ENCODE assay signal across 6 cellular contexts in genomic region chr6:31493550-31493874, GRCh38. TPM values are rescaled to one million over a fixed set of nuclear protein-coding genes. Genes with fewer than 3 reads are reported as not detected.
DNase-seq lines count a peak whose midpoint lies in the region; TF ChIP-seq lines count a peak whose summit lies in the region.
"Not testable (repeated sequence)": the region's sequence is repeated elsewhere in the genome, so short reads cannot be mapped to it uniquely, and the experiment has no call there.
"Had no signal": no experiment of that assay in that cellular context is flagged by ENCODE, and none has a peak within 500 bp of the region (broad histone marks: within the 10 kb centered on the region; RNA-seq: fewer than 3 reads in every experiment).

No MANE protein-coding gene starts in this region.

- H3K27me3 ChIP-seq in mammary epithelial cell (ENCODE audit: insufficient read depth, low read length); osteoblast (ENCODE audit: insufficient read depth, low read length): not testable (repeated sequence)
- H3K27me3 ChIP-seq in hepatocyte: peaks cover 37% of the 10 kb centered on the region

- H3K27me3 Mint-ChIP-seq in HFFc6 (ENCODE audit: insufficient read depth): not testable (repeated sequence)

- peaks cover 44% of the 10 kb centered on the region for H3K4me1 Mint-ChIP-seq in HFFc6 (ENCODE audit: low read depth)

- not testable (repeated sequence) for TF ChIP-seq CTCF in HFFc6 (IDR thresholded peaks at IDR 0.05); WI38 (IDR thresholded peaks at IDR 0.05; ENCODE audit: low read depth, low read length); mammary epithelial cell (conservative IDR thresholded peaks at IDR 0.05 in 1 of 2, IDR thresholded peaks at IDR 0.05 in 1 of 2; ENCODE audit: extremely low read depth in 1 of 2, insufficient read depth in 1 of 2, low read depth in 1 of 2, low read length in 2 of 2); hepatocyte (IDR thresholded peaks at IDR 0.05; ENCODE audit: poor library complexity); osteoblast (IDR thresholded peaks at IDR 0.05; ENCODE audit: extremely low read depth, low read depth, low read length)

- H3K4me2 ChIP-seq in mammary epithelial cell (ENCODE audit: insufficient read depth, low read depth, low read length) (peak overlapping the region; percentile 92), hepatocyte (peak overlapping the region; percentile 96), osteoblast (ENCODE audit: insufficient read depth, low read length) (peak overlapping the region; percentile 91)

- intact Hi-C loops in mammary epithelial cell (cut with micrococcal nuclease): loop anchor here (1.0 to 5.0 kb wide), 5 partner anchors 49 to 105 kb away; partner anchors contain the start of genes ATP6V1G2, DDX39B and LTB

- not testable (repeated sequence) for DNase-seq in HFFc6; mammary epithelial cell; hepatocyte (ENCODE audit: low spot score); osteoblast (ENCODE audit: insufficient read length, low spot score, missing footprints)

- not testable (repeated sequence) for H3K9me3 Mint-ChIP-seq in HFFc6

- peak overlapping the region; percentile 89 for H3K27ac Mint-ChIP-seq in HFFc6

- CTCF ChIA-PET in mammary epithelial cell (lab: Charles Lee; ENCODE audit: low non-redundant PET): not testable (repeated sequence)

- H3K36me3 Mint-ChIP-seq in HFFc6 (ENCODE audit: low read depth): not testable (repeated sequence)

- peak overlapping the region; percentile 96 for H2AFZ ChIP-seq in mammary epithelial cell (ENCODE audit: low read depth, low read length)
- H2AFZ ChIP-seq in hepatocyte; osteoblast (ENCODE audit: low read length): not testable (repeated sequence)

- in situ Hi-C loops in mammary epithelial cell (cut with MboI; ENCODE audit: low sequenced_read_pairs in 2 of 2): loop anchor here (5.0 kb wide), 2 partner anchors 49 to 104 kb away; partner anchors contain the start of gene DDX39B (in 1 of the 2)

- not testable (repeated sequence) for H3K9me3 ChIP-seq in mammary epithelial cell (replicated peaks; ENCODE audit: insufficient read depth, low read length); hepatocyte (ENCODE audit: low read depth); osteoblast (ENCODE audit: low read depth, low read length)

- not testable (repeated sequence) for H4K20me1 ChIP-seq in mammary epithelial cell (ENCODE audit: insufficient read depth, low read length); hepatocyte (ENCODE audit: insufficient read depth, poor library complexity, severe bottlenecking); osteoblast (ENCODE audit: insufficient read depth, low read length)

- not testable (repeated sequence) for H3K36me3 ChIP-seq in mammary epithelial cell (ENCODE audit: insufficient read depth, low read length); hepatocyte (replicated peaks; ENCODE audit: insufficient read depth, low read depth); osteoblast (ENCODE audit: insufficient read depth, low read length)

- peak overlapping the region; percentile 38 for H3K9ac ChIP-seq in mammary epithelial cell (ENCODE audit: insufficient read depth, low read length)

- H3K9me2 ChIP-seq in hepatocyte (replicated peaks; ENCODE audit: insufficient read depth): not testable (repeated sequence)

- WGBS in mammary epithelial cell (ENCODE audit: low coverage, missing lambda C conversion rate): 0% methylated on average over 2 of the region's 2 CpGs
- 0% methylated on average over 2 of the region's 2 CpGs for WGBS in hepatocyte (ENCODE audit: low lambda C conversion rate, missing lambda C conversion rate)

- peak overlapping the region; percentile 79 for H3K27ac ChIP-seq in mammary epithelial cell (ENCODE audit: insufficient read depth, low read depth, low read length)
- not testable (repeated sequence) for H3K27ac ChIP-seq in hepatocyte; osteoblast (ENCODE audit: low read depth, low read length)

- peaks cover 24% of the 10 kb centered on the region for H3K79me2 ChIP-seq in mammary epithelial cell (ENCODE audit: insufficient read depth, low read length)
- H3K79me2 ChIP-seq in hepatocyte: not testable (repeated sequence)
- H3K79me2 ChIP-seq in osteoblast (ENCODE audit: insufficient read depth, low read length): peaks cover 18% of the 10 kb centered on the region

- dilution Hi-C loops in mammary epithelial cell (cut with HindIII; ENCODE audit: low sequenced_read_pairs): not testable (repeated sequence)

- H3K4me3 ChIP-seq in WI38 (ENCODE audit: low read depth, low read length) (peak overlapping the region; percentile 74), mammary epithelial cell (replicated peaks in 1 of 3; ENCODE audit: insufficient read depth in 1 of 3, low read depth in 2 of 3, low read length in 3 of 3) (peak overlapping the region; percentile 65 to 73 (median 71)), osteoblast (ENCODE audit: insufficient read depth, low read length) (peak overlapping the region; percentile 89)
- H3K4me3 ChIP-seq in hepatocyte: not testable (repeated sequence)

- not testable (repeated sequence) for BruUV-seq in mammary epithelial cell (replicated peaks; lab: Mats Ljungman, UMichigan)

- H3K4me3 Mint-ChIP-seq in HFFc6: peak overlapping the region; percentile 75

- H3K4me1 ChIP-seq in mammary epithelial cell (ENCODE audit: insufficient read depth, low read length) (peaks cover 23% of the 10 kb centered on the region), osteoblast (ENCODE audit: insufficient read depth, low read length) (peaks cover 21% of the 10 kb centered on the region)
- H3K4me1 ChIP-seq in hepatocyte (ENCODE audit: insufficient read depth): not testable (repeated sequence)

RNA-seq across cellular contexts. Expression of gene MICB, which starts 4.4 kb away (rescaled TPM):
- total RNA-seq in HFFc6 (2021; fragmentation: NEBNext Ultra II Directional; extraction: Animal tissue kit (Norgen Biotek cat#: 25700)): 10 to 100 TPM; 16.0 to 26.0 (median 22.6) TPM
- total RNA-seq in mammary epithelial cell (1 to 10 TPM; 1.3 to 5.3 TPM), hepatocyte (0.40 and 0.67 TPM in 2 replicates), osteoblast (12.7 and 14.1 TPM in 2 replicates)
- polyA plus RNA-seq in mammary epithelial cell (24.7 TPM), hepatocyte (0.11 and 0.44 TPM in 2 replicates)
- 21.3 TPM for polyA minus RNA-seq in mammary epithelial cell

RNA-seq across cellular contexts. Expression of gene MCCD1, which starts 35.2 kb away (rescaled TPM):
- not detected for total RNA-seq in HFFc6 (2021; fragmentation: NEBNext Ultra II Directional; extraction: Animal tissue kit (Norgen Biotek cat#: 25700))
- total RNA-seq in mammary epithelial cell: not detected
- polyA plus RNA-seq in mammary epithelial cell: not detected
- not detected for polyA minus RNA-seq in mammary epithelial cell
- 0.47 and 1.2 TPM in 2 replicates for total RNA-seq in hepatocyte
- 1.3 and 2.0 TPM in 2 replicates for polyA plus RNA-seq in hepatocyte
- not detected in 2 replicates for total RNA-seq in osteoblast
- total RNA-seq: aorta had no signal
- polyA plus RNA-seq: aorta had no signal

RNA-seq across cellular contexts. Expression of gene DDX39B, which starts 48.3 kb away (rescaled TPM):
- total RNA-seq in HFFc6 (2021; fragmentation: NEBNext Ultra II Directional; extraction: Animal tissue kit (Norgen Biotek cat#: 25700)): 100 to 1,000 TPM; 312 to 380 (median 358) TPM
- total RNA-seq in mammary epithelial cell (100 to 1,000 TPM; 263 to 409 TPM), hepatocyte (207 and 287 TPM in 2 replicates), osteoblast (240 and 262 TPM in 2 replicates)
- polyA plus RNA-seq in mammary epithelial cell (675 TPM), hepatocyte (210 and 238 TPM in 2 replicates)
- polyA minus RNA-seq in mammary epithelial cell: 934 TPM

RNA-seq across cellular contexts. Expression of gene ATP6V1G2, which starts 52.9 kb away (rescaled TPM):
- total RNA-seq in HFFc6 (2021; fragmentation: NEBNext Ultra II Directional; extraction: Animal tissue kit (Norgen Biotek cat#: 25700)): 1 to 10 TPM; 2.9 to 4.1 (median 3.2) TPM
- 1 to 10 TPM in 1 of 2 donors, under 1 TPM in 1; 0.80 to 1.5 TPM for total RNA-seq in mammary epithelial cell
- polyA plus RNA-seq in mammary epithelial cell: 1.1 TPM
- polyA minus RNA-seq in mammary epithelial cell: not detected
- 0.63 and 0.88 TPM in 2 replicates for total RNA-seq in hepatocyte
- 0.73 TPM in 1 of 2 replicates, not detected in the other for polyA plus RNA-seq in hepatocyte
- total RNA-seq in osteoblast: 2.2 and 2.9 TPM in 2 replicates

RNA-seq across cellular contexts. Expression of gene NFKBIL1, which starts 53.9 kb away (rescaled TPM):
- 10 to 100 TPM; 11.8 to 15.9 (median 13.6) TPM for total RNA-seq in HFFc6 (2021; fragmentation: NEBNext Ultra II Directional; extraction: Animal tissue kit (Norgen Biotek cat#: 25700))
- 10 to 100 TPM; 22.0 to 24.2 TPM for total RNA-seq in mammary epithelial cell
- 7.7 TPM for polyA plus RNA-seq in mammary epithelial cell
- polyA minus RNA-seq in mammary epithelial cell: 2.4 TPM
- total RNA-seq in hepatocyte: 22.7 and 28.9 TPM in 2 replicates
- 25.0 and 30.3 TPM in 2 replicates for polyA plus RNA-seq in hepatocyte
- total RNA-seq in osteoblast: 43.6 and 56.8 TPM in 2 replicates
